In genomic region chr7:148115308-148115707, GRCh38 we compare ENCODE assay signal across 34 cellular contexts.
"Had no signal": no experiment of that assay in that cellular context is flagged by ENCODE, and none has a peak within 500 bp of the region (broad histone marks: within the 10 kb centered on the region; RNA-seq: fewer than 3 reads in every experiment).

No MANE protein-coding gene starts in this region.

- H3K9me3 ChIP-seq: adrenal gland, body of pancreas, breast epithelium, colonic mucosa, esophagus muscularis mucosa, gastrocnemius medialis, heart right ventricle had no signal

- H3K27ac Mint-ChIP-seq: activated CD4-positive, alpha-beta T cell treated with anti-CD3 and anti-CD28 coated beads, Interleukin-2, amount 10 ng/mL, durations not matched to agents 7 days and 5 days; activated CD8-positive, alpha-beta memory T cell treated with anti-CD3 and anti-CD28 coated beads, Interleukin-2, amount 10 ng/mL, durations not matched to agents 7 days and 5 days; activated CD8-positive, alpha-beta T cell treated with anti-CD3 and anti-CD28 coated beads, Interleukin-2, amount 10 ng/mL, durations not matched to agents 7 days and 5 days; activated naive CD4-positive, alpha-beta T cell treated with anti-CD3 and anti-CD28 coated beads for 36 hours; activated naive CD4-positive, alpha-beta T cell treated with anti-CD3 and anti-CD28 coated beads, Interleukin-2, amount 50 U/mL, for 24 hours; activated naive CD8-positive, alpha-beta T cell treated with anti-CD3 and anti-CD28 coated beads for 36 hours; activated naive CD8-positive, alpha-beta T cell treated with anti-CD3 and anti-CD28 coated beads, Interleukin-2, amount 50 U/mL, for 24 hours; activated T-helper 1 cell treated with anti-CD3 and anti-CD28 coated beads, Interleukin-12 subunit alpha, Interleukin-12 subunit beta, Interleukin-2, Interleukin-4 antibody, amounts not matched to agents 30 ng/mL and 10 ng/mL and 1 ng/mL, durations not matched to agents 14 hours and 24 hours and 36 hours; activated T-helper 2 cell treated with anti-CD3 and anti-CD28 coated beads, Interferon-gamma antibody, Interleukin-2, Interleukin-4, amounts not matched to agents 10 μg/mL and 5 μg/mL and 100 μg/mL, durations not matched to agents 14 hours and 24 hours and 36 hours; endodermal cell had no signal

- H3K36me3 ChIP-seq: adrenal gland, breast epithelium, cardiac muscle cell, colonic mucosa, esophagus muscularis mucosa, gastrocnemius medialis, heart right ventricle had no signal

- H3K36me3 Mint-ChIP-seq: activated CD8-positive, alpha-beta memory T cell treated with anti-CD3 and anti-CD28 coated beads, Interleukin-2, amount 10 ng/mL, durations not matched to agents 7 days and 5 days; activated naive CD4-positive, alpha-beta T cell treated with anti-CD3 and anti-CD28 coated beads, Interleukin-2, amount 50 U/mL, for 24 hours; activated naive CD8-positive, alpha-beta T cell treated with anti-CD3 and anti-CD28 coated beads for 36 hours had no signal

- H3K9me3 Mint-ChIP-seq: activated CD4-positive, alpha-beta T cell treated with anti-CD3 and anti-CD28 coated beads, Interleukin-2, amount 10 ng/mL, durations not matched to agents 7 days and 5 days; activated naive CD4-positive, alpha-beta T cell treated with anti-CD3 and anti-CD28 coated beads for 36 hours; activated naive CD4-positive, alpha-beta T cell treated with anti-CD3 and anti-CD28 coated beads, Interleukin-2, amount 50 U/mL, for 24 hours; activated naive CD8-positive, alpha-beta T cell treated with anti-CD3 and anti-CD28 coated beads for 36 hours; activated naive CD8-positive, alpha-beta T cell treated with anti-CD3 and anti-CD28 coated beads, Interleukin-2, amount 50 U/mL, for 24 hours; activated T-helper 1 cell treated with anti-CD3 and anti-CD28 coated beads, Interleukin-12 subunit alpha, Interleukin-12 subunit beta, Interleukin-2, Interleukin-4 antibody, amounts not matched to agents 30 ng/mL and 10 ng/mL and 1 ng/mL, durations not matched to agents 14 hours and 24 hours and 36 hours; activated T-helper 2 cell treated with anti-CD3 and anti-CD28 coated beads, Interferon-gamma antibody, Interleukin-2, Interleukin-4, amounts not matched to agents 10 μg/mL and 5 μg/mL and 100 μg/mL, durations not matched to agents 14 hours and 24 hours and 36 hours; endodermal cell had no signal

- H3K4me3 ChIP-seq: adrenal gland, body of pancreas, breast epithelium, cardiac muscle cell, colonic mucosa, esophagus muscularis mucosa, gastrocnemius medialis, heart right ventricle had no signal

- DNase-seq: activated CD4-positive, alpha-beta T cell treated with anti-CD3 and anti-CD28 coated beads for 1 hour; activated CD4-positive, alpha-beta T cell treated with anti-CD3 and anti-CD28 coated beads for 4 hours; activated CD4-positive, alpha-beta T cell treated with anti-CD3 and anti-CD28 coated beads, Interleukin-2, amount 10 ng/mL, durations not matched to agents 7 days and 5 days; activated CD4-positive, alpha-beta T cell treated with anti-CD3 and anti-CD28 coated beads, Interleukin-2, amount 50 U/mL, for 48 hours; activated CD8-positive, alpha-beta memory T cell treated with anti-CD3 and anti-CD28 coated beads, Interleukin-2, amount 10 ng/mL, durations not matched to agents 7 days and 5 days; activated CD8-positive, alpha-beta memory T cell treated with anti-CD3 and anti-CD28 coated beads, Interleukin-2, amount 50 U/mL, for 4 hours; activated CD8-positive, alpha-beta T cell treated with anti-CD3 and anti-CD28 coated beads, Interleukin-2, amount 10 ng/mL, durations not matched to agents 7 days and 5 days; activated effector memory CD4-positive, alpha-beta T cell treated with anti-CD3 and anti-CD28 coated beads, Interleukin-2, amount 50 U/mL, for 16 hours; activated naive CD4-positive, alpha-beta T cell treated with anti-CD3 and anti-CD28 coated beads for 36 hours; activated naive CD8-positive, alpha-beta T cell treated with anti-CD3 and anti-CD28 coated beads for 36 hours; activated naive CD8-positive, alpha-beta T cell treated with anti-CD3 and anti-CD28 coated beads, Interleukin-2, amount 50 U/mL, for 24 hours; activated T-cell treated with anti-CD3 and anti-CD28 coated beads, Interleukin-2, amount 50 U/mL, for 1 hour; activated T-cell treated with anti-CD3 and anti-CD28 coated beads, Interleukin-2, amount 50 U/mL, for 48 hours; adrenal gland; amygdala; aorta; body of pancreas; central memory CD4-positive, alpha-beta T cell; cerebellar nuclear complex; colonic mucosa; effector memory CD4-positive, alpha-beta T cell; endodermal cell; erythroblast; foreskin keratinocyte; gastrocnemius medialis; glutamatergic neuron; heart right ventricle; T-helper 2 cell had no signal

- H3K27ac ChIP-seq: adrenal gland, body of pancreas, breast epithelium, cardiac muscle cell, colonic mucosa, esophagus muscularis mucosa, foreskin keratinocyte, gastrocnemius medialis, heart right ventricle had no signal

- ATAC-seq: activated CD8-positive, alpha-beta memory T cell treated with anti-CD3 and anti-CD28 coated beads, Interleukin-2, amount 10 ng/mL, durations not matched to agents 7 days and 5 days; activated CD8-positive, alpha-beta T cell treated with anti-CD3 and anti-CD28 coated beads, Interleukin-2, amount 10 ng/mL, durations not matched to agents 7 days and 5 days; activated naive CD8-positive, alpha-beta T cell treated with anti-CD3 and anti-CD28 coated beads, Interleukin-2, amount 50 U/mL, for 24 hours; body of pancreas; foreskin keratinocyte; gastrocnemius medialis; heart right ventricle had no signal

- H3K27me3 ChIP-seq: adrenal gland, body of pancreas, breast epithelium, cardiac muscle cell, colonic mucosa, esophagus muscularis mucosa, foreskin keratinocyte, gastrocnemius medialis had no signal

- H3K27me3 Mint-ChIP-seq: activated CD8-positive, alpha-beta memory T cell treated with anti-CD3 and anti-CD28 coated beads, Interleukin-2, amount 10 ng/mL, durations not matched to agents 7 days and 5 days; activated naive CD8-positive, alpha-beta T cell treated with anti-CD3 and anti-CD28 coated beads for 36 hours; activated naive CD8-positive, alpha-beta T cell treated with anti-CD3 and anti-CD28 coated beads, Interleukin-2, amount 50 U/mL, for 24 hours had no signal

- H3K4me3 Mint-ChIP-seq: activated CD4-positive, alpha-beta T cell treated with anti-CD3 and anti-CD28 coated beads, Interleukin-2, amount 10 ng/mL, durations not matched to agents 7 days and 5 days; activated CD8-positive, alpha-beta memory T cell treated with anti-CD3 and anti-CD28 coated beads, Interleukin-2, amount 10 ng/mL, durations not matched to agents 7 days and 5 days; activated CD8-positive, alpha-beta T cell treated with anti-CD3 and anti-CD28 coated beads, Interleukin-2, amount 10 ng/mL, durations not matched to agents 7 days and 5 days; activated naive CD4-positive, alpha-beta T cell treated with anti-CD3 and anti-CD28 coated beads for 36 hours; activated naive CD4-positive, alpha-beta T cell treated with anti-CD3 and anti-CD28 coated beads, Interleukin-2, amount 50 U/mL, for 24 hours; activated naive CD8-positive, alpha-beta T cell treated with anti-CD3 and anti-CD28 coated beads for 36 hours; activated naive CD8-positive, alpha-beta T cell treated with anti-CD3 and anti-CD28 coated beads, Interleukin-2, amount 50 U/mL, for 24 hours; activated T-helper 1 cell treated with anti-CD3 and anti-CD28 coated beads, Interleukin-12 subunit alpha, Interleukin-12 subunit beta, Interleukin-2, Interleukin-4 antibody, amounts not matched to agents 30 ng/mL and 10 ng/mL and 1 ng/mL, durations not matched to agents 14 hours and 24 hours and 36 hours; endodermal cell had no signal

- H3K4me1 Mint-ChIP-seq: activated CD4-positive, alpha-beta T cell treated with anti-CD3 and anti-CD28 coated beads, Interleukin-2, amount 10 ng/mL, durations not matched to agents 7 days and 5 days; activated naive CD4-positive, alpha-beta T cell treated with anti-CD3 and anti-CD28 coated beads, Interleukin-2, amount 50 U/mL, for 24 hours; activated naive CD8-positive, alpha-beta T cell treated with anti-CD3 and anti-CD28 coated beads for 36 hours; activated naive CD8-positive, alpha-beta T cell treated with anti-CD3 and anti-CD28 coated beads, Interleukin-2, amount 50 U/mL, for 24 hours had no signal

- H3K4me1 ChIP-seq: adrenal gland, body of pancreas, breast epithelium, colonic mucosa, esophagus muscularis mucosa, foreskin keratinocyte, gastrocnemius medialis, heart right ventricle had no signal
